In the genomic region with DNA sequence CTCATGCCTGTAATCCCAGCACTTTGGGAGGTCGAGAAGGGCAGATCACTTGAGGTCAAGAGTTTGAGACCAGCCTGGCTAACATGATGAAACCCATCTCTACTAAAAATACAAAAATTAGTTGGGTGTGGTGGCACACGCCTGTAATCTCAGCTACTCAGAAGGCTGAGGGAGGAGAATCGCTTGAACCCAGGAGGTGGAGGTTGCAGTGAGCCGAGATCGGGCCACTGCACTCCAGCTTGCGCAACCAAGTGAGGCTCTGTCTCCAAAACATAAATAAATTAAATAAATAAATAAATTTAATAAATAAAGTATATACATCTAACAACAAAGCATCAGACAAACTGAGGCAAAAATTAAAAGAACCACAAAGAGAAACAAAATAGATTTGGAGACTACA, we compare ENCODE assay signal across 1 cellular context.
TF ChIP-seq lines count a peak whose summit lies in the region.
"Not testable (repeated sequence)": the region's sequence is repeated elsewhere in the genome, so short reads cannot be mapped to it uniquely, and the experiment has no call there.

No MANE protein-coding gene starts in this region.

TF ChIP-seq in K562, 482 proteins besides CTCF, POLR2A, EP300 and RAD21:
- peak; percentile 27; the same call in 1 of the 2 replicates for TF ChIP-seq CBFA2T2 (conservative IDR thresholded peaks at IDR 0.05)
- peak; percentile 69 for TF ChIP-seq CEBPB (tag; IDR thresholded peaks at IDR 0.05)
- TF ChIP-seq NCOR1 (IDR thresholded peaks at IDR 0.05), result peak; percentile 15; the same call in 1 of the 2 replicates
- peak; percentile 45; the same call in 1 of the 2 replicates for TF ChIP-seq TAL1 (IDR thresholded peaks at IDR 0.05)
- peak; percentile 57 for TF ChIP-seq CBFA2T3 (IDR thresholded peaks at IDR 0.05)
- not testable (repeated sequence) for TF ChIP-seq CEBPG (CRISPR knock-in tag; IDR thresholded peaks at IDR 0.05)
- peak in 1 of 2 experiments; percentile 40; a peak in 1 of 4 replicates for TF ChIP-seq CEBPG (tag; conservative IDR thresholded peaks at IDR 0.05 in 1 of 2, IDR thresholded peaks at IDR 0.05 in 1 of 2)
